In the genomic region with DNA sequence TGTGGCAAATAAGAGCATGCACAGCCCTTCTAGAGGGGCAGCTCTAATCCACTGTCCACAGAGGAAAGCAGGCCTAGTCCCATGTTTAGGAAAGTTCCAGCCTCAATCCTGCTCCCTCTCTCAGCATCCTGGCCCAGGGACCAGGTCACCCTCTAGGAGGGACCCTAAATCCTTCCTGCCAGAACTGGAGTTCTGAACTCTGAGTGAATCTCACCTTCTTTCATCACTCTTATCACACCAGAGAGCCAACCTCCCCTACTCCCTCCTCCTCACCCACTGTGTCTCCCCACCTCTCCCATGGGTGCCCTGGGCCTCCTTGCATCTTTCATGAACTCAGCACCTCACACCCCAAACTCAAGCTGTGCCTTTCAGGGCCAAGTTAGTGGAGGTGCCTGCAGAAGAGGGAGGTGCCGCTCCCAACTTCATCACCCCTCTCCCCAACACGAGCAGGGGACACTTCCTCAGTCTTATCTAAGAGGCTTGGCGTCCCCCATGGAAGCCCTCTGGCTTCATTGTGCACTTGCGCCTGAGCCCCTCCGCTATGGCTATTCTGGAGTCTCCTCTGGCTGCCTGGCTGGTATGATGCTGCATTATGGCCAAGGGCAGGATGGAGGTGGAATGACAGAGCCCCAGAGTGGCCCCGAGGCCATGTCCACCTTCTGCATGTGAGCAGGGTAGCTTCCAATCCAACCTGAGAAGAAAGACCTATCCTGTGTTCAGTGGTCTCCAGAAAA, we compare ENCODE assay signal across 2 cellular contexts.
TF ChIP-seq lines count a peak whose summit lies in the region.

No MANE protein-coding gene starts in this region.

TF ChIP-seq in A549, 52 proteins besides CTCF, POLR2A, EP300 and RAD21:
- no peak for TF ChIP-seq PBX3 (IDR thresholded peaks at IDR 0.05)
- peak; percentile 20 for TF ChIP-seq ZFP36 (IDR thresholded peaks at IDR 0.05; ENCODE audit: borderline replicate concordance, partially characterized antibody)

TF ChIP-seq in H1, 55 proteins besides CTCF, POLR2A, EP300 and RAD21:
- TF ChIP-seq MAFK (IDR thresholded peaks at IDR 0.05; ENCODE audit: low read depth, low read length) (no peak), SP1 (IDR thresholded peaks at IDR 0.05; ENCODE audit: low read depth, low read length) (no peak), NANOG (IDR thresholded peaks at IDR 0.05; ENCODE audit: insufficient read depth, low read depth, low read length, poor library complexity, severe bottlenecking) (no peak), TBP (IDR thresholded peaks at IDR 0.05; ENCODE audit: low read depth, low read length) (no peak), POLR2AphosphoS5 (IDR thresholded peaks at IDR 0.05; ENCODE audit: low read depth, low read length) (no peak), PHF8 (conservative IDR thresholded peaks at IDR 0.05; ENCODE audit: low read depth, low read length) (no peak), E2F6 (IDR thresholded peaks at IDR 0.05) (no peak), EZH2 (IDR thresholded peaks at IDR 0.05; ENCODE audit: low read depth, low read length, severe bottlenecking) (no peak), CREB1 (IDR thresholded peaks at IDR 0.05) (no peak), ZNF274 (IDR thresholded peaks at IDR 0.05; ENCODE audit: borderline replicate concordance, extremely low read depth, low read length) (no peak), SP2 (IDR thresholded peaks at IDR 0.05; ENCODE audit: low read length) (no peak), RFX5 (IDR thresholded peaks at IDR 0.05; ENCODE audit: borderline replicate concordance, low read depth, low read length) (no peak)
